8 cellular contexts compared by ENCODE assay signal in genomic region chr18:25348361-25349130, GRCh38. TPM values are rescaled to one million over a fixed set of nuclear protein-coding genes. Genes with fewer than 3 reads are reported as not detected.
DNase-seq lines count a peak whose midpoint lies in the region; ATAC-seq and TF ChIP-seq lines count a peak whose summit lies in the region.

No MANE protein-coding gene starts in this region.

- ATAC-seq in omental fat pad (ENCODE audit: low FRiP score) (no peak), GM21390 (IDR thresholded peaks at IDR 0.05; ENCODE audit: unreplicated experiment) (no peak)

- no peaks in the 10 kb centered on the region for H3K27me3 ChIP-seq in MM.1S (replicated peaks; ENCODE audit: insufficient read depth, low read length)

- H3K9me3 Mint-ChIP-seq in neural crest cell, result no peaks in the 10 kb centered on the region
- H3K9me3 Mint-ChIP-seq in activated T-helper 2 cell treated with anti-CD3 and anti-CD28 coated beads, Interferon-gamma antibody, Interleukin-2, Interleukin-4, amounts not matched to agents 10 μg/mL and 5 μg/mL and 100 μg/mL, durations not matched to agents 14 hours and 24 hours and 36 hours, result no peaks in the 10 kb centered on the region

- peak overlapping the region; percentile 57; the same call in 1 of the 2 replicates for H3K4me2 ChIP-seq in MM.1S (ENCODE audit: low read depth, low read length)

- peak overlapping the region; percentile 98 for H3K27ac Mint-ChIP-seq in neural crest cell (ENCODE audit: unreplicated experiment)
- no peak overlapping the region for H3K27ac Mint-ChIP-seq in activated T-helper 2 cell treated with anti-CD3 and anti-CD28 coated beads, Interferon-gamma antibody, Interleukin-2, Interleukin-4, amounts not matched to agents 10 μg/mL and 5 μg/mL and 100 μg/mL, durations not matched to agents 14 hours and 24 hours and 36 hours

- H3F3A ChIP-seq in MM.1S (ENCODE audit: insufficient read depth, low read length), result peaks cover 20% of the 10 kb centered on the region

- H3K9me3 ChIP-seq in MM.1S (replicated peaks; ENCODE audit: insufficient read depth, low read length), result no peaks in the 10 kb centered on the region

- peaks cover 57% of the 10 kb centered on the region for H3K4me1 Mint-ChIP-seq in neural crest cell
- H3K4me1 Mint-ChIP-seq in activated T-helper 2 cell treated with anti-CD3 and anti-CD28 coated beads, Interferon-gamma antibody, Interleukin-2, Interleukin-4, amounts not matched to agents 10 μg/mL and 5 μg/mL and 100 μg/mL, durations not matched to agents 14 hours and 24 hours and 36 hours (ENCODE audit: low read depth), result peaks cover 11% of the 10 kb centered on the region

- TF ChIP-seq CTCF in AG10803 (conservative IDR thresholded peaks at IDR 0.05; ENCODE audit: low read length), result no peak
- TF ChIP-seq CTCF in MM.1S (IDR thresholded peaks at IDR 0.05; ENCODE audit: low read length), result no peak
- no peak for TF ChIP-seq CTCF in fibroblast of mammary gland (conservative IDR thresholded peaks at IDR 0.05; ENCODE audit: control insufficient read depth, insufficient read depth, low read depth, low read length)
- no peak for TF ChIP-seq CTCF in neural crest cell (conservative IDR thresholded peaks at IDR 0.05)
- no peak for TF ChIP-seq CTCF in omental fat pad (IDR thresholded peaks at IDR 0.05)

- H2AFZ ChIP-seq in MM.1S (ENCODE audit: low read length), result no peak overlapping the region

- no peak overlapping the region for H3K27ac ChIP-seq in MM.1S (ENCODE audit: low read length)

- peak overlapping the region; percentile 98 for H3K4me3 Mint-ChIP-seq in neural crest cell
- H3K4me3 Mint-ChIP-seq in activated T-helper 2 cell treated with anti-CD3 and anti-CD28 coated beads, Interferon-gamma antibody, Interleukin-2, Interleukin-4, amounts not matched to agents 10 μg/mL and 5 μg/mL and 100 μg/mL, durations not matched to agents 14 hours and 24 hours and 36 hours (ENCODE audit: low read depth), result no peak overlapping the region

- no peaks in the 10 kb centered on the region; the same call in 1 of the 2 replicates for H3K9me2 ChIP-seq in MM.1S (replicated peaks; ENCODE audit: insufficient read depth, low read length)

- no peaks in the 10 kb centered on the region for H3K4me1 ChIP-seq in MM.1S (ENCODE audit: low read length)

- H3K36me3 Mint-ChIP-seq in neural crest cell (ENCODE audit: low read depth), result no peaks in the 10 kb centered on the region
- H3K36me3 Mint-ChIP-seq in activated T-helper 2 cell treated with anti-CD3 and anti-CD28 coated beads, Interferon-gamma antibody, Interleukin-2, Interleukin-4, amounts not matched to agents 10 μg/mL and 5 μg/mL and 100 μg/mL, durations not matched to agents 14 hours and 24 hours and 36 hours (ENCODE audit: low read depth), result no peaks in the 10 kb centered on the region

- peaks cover 16% of the 10 kb centered on the region for H3K27me3 Mint-ChIP-seq in neural crest cell (ENCODE audit: low read depth)
- peaks cover 67% of the 10 kb centered on the region for H3K27me3 Mint-ChIP-seq in activated T-helper 2 cell treated with anti-CD3 and anti-CD28 coated beads, Interferon-gamma antibody, Interleukin-2, Interleukin-4, amounts not matched to agents 10 μg/mL and 5 μg/mL and 100 μg/mL, durations not matched to agents 14 hours and 24 hours and 36 hours (ENCODE audit: low read depth)

- H3K4me3 ChIP-seq in AG10803 (ENCODE audit: low read length) (peak overlapping the region; percentile 71), MM.1S (ENCODE audit: low read length) (peak overlapping the region; percentile 62), fibroblast of mammary gland (ENCODE audit: control insufficient read depth, low read depth, low read length) (peak overlapping the region; percentile 65)

- no peaks in the 10 kb centered on the region for H4K20me1 ChIP-seq in MM.1S (ENCODE audit: insufficient read depth, low read length)

- no peaks in the 10 kb centered on the region for H3K36me3 ChIP-seq in MM.1S (replicated peaks; ENCODE audit: insufficient read depth, low read length)

- peak overlapping the region; percentile 52; the same call in 1 of the 2 replicates for H3K9ac ChIP-seq in MM.1S (ENCODE audit: low read length)

- intact Hi-C loops in activated T-helper 2 cell treated with anti-CD3 and anti-CD28 coated beads, Interferon-gamma antibody, Interleukin-2, Interleukin-4, amounts not matched to agents 10 μg/mL and 5 μg/mL and 100 μg/mL, durations not matched to agents 14 hours and 24 hours and 36 hours (cut with micrococcal nuclease), result no loop called here

- H3K79me2 ChIP-seq in MM.1S (ENCODE audit: low read length), result peaks cover 87% of the 10 kb centered on the region

- no peak for DNase-seq in AG10803 (ENCODE audit: low read depth)
- no peak for DNase-seq in MM.1S
- no peak for DNase-seq in fibroblast of mammary gland (ENCODE audit: low read depth)
- no peak for DNase-seq in neural crest cell (ENCODE audit: low read depth, low spot score)
- no peak for DNase-seq in omental fat pad (ENCODE audit: low spot score)
- DNase-seq in activated T-helper 2 cell treated with anti-CD3 and anti-CD28 coated beads, Interferon-gamma antibody, Interleukin-2, Interleukin-4, amounts not matched to agents 10 μg/mL and 5 μg/mL and 100 μg/mL, durations not matched to agents 14 hours and 24 hours and 36 hours (ENCODE audit: low spot score), result no peak
- DNase-seq in SIG-M5 (lab: John Stamatoyannopoulos, UW), result no peak

RNA-seq across cellular contexts. Expression of gene ZNF521, which starts 3.4 kb away (rescaled TPM):
- total RNA-seq in neural crest cell (86.1 and 87.9 TPM in 2 replicates), omental fat pad (10 to 100 TPM; 15.0 to 79.9 (median 28.1) TPM)
- not detected in 2 replicates for total RNA-seq in activated T-helper 2 cell treated with anti-CD3 and anti-CD28 coated beads, Interferon-gamma antibody, Interleukin-2, Interleukin-4, amounts not matched to agents 10 μg/mL and 5 μg/mL and 100 μg/mL, durations not matched to agents 14 hours and 24 hours and 36 hours

Comparison
In these comparisons a context has a peak if more than half of its experiments do, and no peak if none do; other contexts are left out.
1. RNA of gene ZNF521, which starts 3.4 kb away (total RNA-seq): 86.1 to 87.9 TPM in neural crest cell and 15.0 to 79.9 TPM in omental fat pad; not detected in activated T-helper 2 cell treated with anti-CD3 and anti-CD28 coated beads, Interferon-gamma antibody, Interleukin-2, Interleukin-4, amounts not matched to agents 10 μg/mL and 5 μg/mL and 100 μg/mL, durations not matched to agents 14 hours and 24 hours and 36 hours; every median in the first group is over 10 times any median in the second.
2. Peak in every context shown above with its lines, with median percentiles within 50 percentile points of each other: H3K4me3 ChIP-seq.